In genomic region chr2:223538920-223539440, GRCh38 we compare ENCODE assay signal across 11 cellular contexts.
DNase-seq lines count a peak whose midpoint lies in the region; ATAC-seq and TF ChIP-seq lines count a peak whose summit lies in the region.
"Had no signal": no experiment of that assay in that cellular context is flagged by ENCODE, and none has a peak within 500 bp of the region (broad histone marks: within the 10 kb centered on the region; RNA-seq: fewer than 3 reads in every experiment).

No MANE protein-coding gene starts in this region.

- TF ChIP-seq RAD21 in HCT116 (IDR thresholded peaks at IDR 0.05; ENCODE audit: low read depth): no peak

- DNase-seq in HCT116 (ENCODE audit: low read depth, low spot score) (no peak), NCI-H526 treated with DMSO at 0.1 percent for 48 hours (lab: John Stamatoyannopoulos, UW) (peak; percentile 26), fibroblast of villous mesenchyme (ENCODE audit: low read depth) (peak; percentile 32), pons (ENCODE audit: low spot score) (peak; percentile 27), NCI-H187 (lab: John Stamatoyannopoulos, UW) (no peak)
- no peak for DNase-seq in activated CD4-positive, alpha-beta T cell treated with anti-CD3 and anti-CD28 coated beads, Interleukin-2, amount 50 U/mL, for 48 hours
- DNase-seq: activated T-cell treated with anti-CD3 and anti-CD28 coated beads, Interleukin-2, amount 50 U/mL, for 48 hours; cortex of kidney; NCI-H82 had no signal

- no peaks in the 10 kb centered on the region for H3K4me1 Mint-ChIP-seq in activated T-helper 17 cell treated with anti-CD3 and anti-CD28 coated beads, Interleukin-2, amount 50 U/mL, for 72 hours

- intact Hi-C loops in HCT116 (cut with micrococcal nuclease): no loop called here

- peak; percentile 20; the same call in 1 of the 2 replicates for ATAC-seq in HCT116
- ATAC-seq in activated T-helper 17 cell treated with anti-CD3 and anti-CD28 coated beads, Interleukin-2, amount 50 U/mL, for 72 hours (replicated peaks): no peak
- no peak for ATAC-seq in HG03571 (IDR thresholded peaks at IDR 0.05; ENCODE audit: unreplicated experiment)

- H3K9me2 ChIP-seq in HCT116 (ENCODE audit: insufficient read depth): no peaks in the 10 kb centered on the region

- peaks cover 39 to 50% of the 10 kb centered on the region in 2 experiments for H3K4me1 ChIP-seq in HCT116 (ENCODE audit: control insufficient read depth in 1 of 2, insufficient read depth in 2 of 2, low read length in 2 of 2)

- no peak overlapping the region for H3K4me3 Mint-ChIP-seq in activated T-helper 17 cell treated with anti-CD3 and anti-CD28 coated beads, Interleukin-2, amount 50 U/mL, for 72 hours

- RAD21 ChIA-PET in HCT116 (lab: Charles Lee; ENCODE audit: low non-redundant PET in 1 of 2, low total read pairs in 2 of 2, uncharacterized antibody in 2 of 2, unreplicated experiment in 2 of 2): no interaction called here

- H3K27me3 ChIP-seq in HCT116 (ENCODE audit: insufficient read depth, low read length): no peaks in the 10 kb centered on the region

- H3K4me2 ChIP-seq in HCT116 (ENCODE audit: low read length): peak overlapping the region; percentile 25

- no peak overlapping the region for H2AFZ ChIP-seq in HCT116 (ENCODE audit: low read depth, low read length, poor library complexity, severe bottlenecking)

- CTCF ChIA-PET in HCT116 (lab: Charles Lee): no interaction called here

- no peak for TF ChIP-seq POLR2A in HCT116 (IDR thresholded peaks at IDR 0.05; ENCODE audit: borderline replicate concordance, extremely low read depth, insufficient read depth, insufficient read length)

- H3K36me3 ChIP-seq in HCT116 (ENCODE audit: control insufficient read depth in 1 of 2, insufficient read depth in 2 of 2, low read length in 2 of 2): peaks cover 2 to 56% of the 10 kb centered on the region in 2 experiments; a peak in 2 of 4 replicates

- no peaks in the 10 kb centered on the region for H3K9me3 Mint-ChIP-seq in activated T-helper 17 cell treated with anti-CD3 and anti-CD28 coated beads, Interleukin-2, amount 50 U/mL, for 72 hours

- no peak overlapping the region for H3K27ac Mint-ChIP-seq in activated T-helper 17 cell treated with anti-CD3 and anti-CD28 coated beads, Interleukin-2, amount 50 U/mL, for 72 hours

- TF ChIP-seq CTCF in HCT116 (IDR thresholded peaks at IDR 0.05 in 2 of 3, conservative IDR thresholded peaks at IDR 0.05 in 1 of 3; ENCODE audit: borderline replicate concordance in 1 of 3, insufficient read depth in 1 of 3, low read depth in 2 of 3, low read length in 2 of 3): no peak
- no peak for TF ChIP-seq CTCF in fibroblast of villous mesenchyme (IDR thresholded peaks at IDR 0.05; ENCODE audit: insufficient read depth, low read depth, low read length)

- H3K79me2 ChIP-seq in HCT116 (ENCODE audit: insufficient read depth, low read length): peaks cover 2% of the 10 kb centered on the region; the same call in 1 of the 2 replicates

- H3K27me3 Mint-ChIP-seq in activated T-helper 17 cell treated with anti-CD3 and anti-CD28 coated beads, Interleukin-2, amount 50 U/mL, for 72 hours: no peaks in the 10 kb centered on the region

- no peaks in the 10 kb centered on the region for H3K36me3 Mint-ChIP-seq in activated T-helper 17 cell treated with anti-CD3 and anti-CD28 coated beads, Interleukin-2, amount 50 U/mL, for 72 hours (ENCODE audit: low read depth)

- no peaks in the 10 kb centered on the region for H3K9me3 ChIP-seq in HCT116 (ENCODE audit: control insufficient read depth in 1 of 2, insufficient read depth in 1 of 2, low read depth in 1 of 2, low read length in 2 of 2)

- H3K9ac ChIP-seq in HCT116 (ENCODE audit: low read length): peak overlapping the region; percentile 28

- BruUV-seq in HCT116 (replicated peaks; lab: Mats Ljungman, UMichigan): no TSS peak

- H3K27ac ChIP-seq in HCT116 (ENCODE audit: low read depth, low read length): peak overlapping the region; percentile 84

- no peaks in the 10 kb centered on the region for H4K20me1 ChIP-seq in HCT116 (ENCODE audit: insufficient read depth)

- H3K4me3 ChIP-seq in HCT116 (replicated peaks in 1 of 2; ENCODE audit: low read depth in 1 of 2, low read length in 2 of 2) (no peak overlapping the region), fibroblast of villous mesenchyme (ENCODE audit: low read depth, low read length) (no peak overlapping the region)

- POLR2A ChIA-PET in HCT116 (lab: Charles Lee): interaction anchor here (1.0 to 1.6 kb wide), 4 partner anchors 10 to 78 kb away, joined by 3 read pairs; no protein-coding TSS in a partner anchor

TF ChIP-seq in HCT116, 20 proteins besides CTCF, POLR2A, EP300 and RAD21:
- TF ChIP-seq ZNF274 (IDR thresholded peaks at IDR 0.05; ENCODE audit: low read depth, low read length) (no peak), ZBTB33 (IDR thresholded peaks at IDR 0.05; ENCODE audit: extremely low read depth, insufficient replicate concordance, low read length) (no peak), CBX3 (IDR thresholded peaks at IDR 0.05; ENCODE audit: low read depth) (no peak), EZH2phosphoT487 (IDR thresholded peaks at IDR 0.05; ENCODE audit: borderline replicate concordance) (no peak), YY1 (IDR thresholded peaks at IDR 0.05; ENCODE audit: extremely low read depth, insufficient replicate concordance, low read depth, low read length) (no peak), JUND (IDR thresholded peaks at IDR 0.05) (no peak), REST (IDR thresholded peaks at IDR 0.05; ENCODE audit: low read depth) (no peak), ZFX (IDR thresholded peaks at IDR 0.05) (no peak), EGR1 (IDR thresholded peaks at IDR 0.05; ENCODE audit: low read depth) (no peak), POLR2AphosphoS5 (IDR thresholded peaks at IDR 0.05; ENCODE audit: low read depth, low read length) (no peak), SRF (IDR thresholded peaks at IDR 0.05; ENCODE audit: low read depth) (no peak), ATF3 (IDR thresholded peaks at IDR 0.05) (no peak), EZH2 (IDR thresholded peaks at IDR 0.05) (no peak), TCF7L2 (IDR thresholded peaks at IDR 0.05; ENCODE audit: borderline replicate concordance, extremely low read depth, insufficient read depth, insufficient read length) (no peak), CEBPB (IDR thresholded peaks at IDR 0.05; ENCODE audit: low read depth) (no peak)

Comparison
In these comparisons a context has a peak if more than half of its experiments do, and no peak if none do; other contexts are left out.
1. DNase-seq: peak in NCI-H526 treated with DMSO at 0.1 percent for 48 hours (single experiment), fibroblast of villous mesenchyme (single experiment) and pons (single experiment); none in HCT116 (single experiment), activated CD4-positive, alpha-beta T cell treated with anti-CD3 and anti-CD28 coated beads, Interleukin-2, amount 50 U/mL, for 48 hours (0 of 2) and NCI-H187 (0 of 2).